Comparison of ENCODE assay signal across 1 cellular context in the genomic region with DNA sequence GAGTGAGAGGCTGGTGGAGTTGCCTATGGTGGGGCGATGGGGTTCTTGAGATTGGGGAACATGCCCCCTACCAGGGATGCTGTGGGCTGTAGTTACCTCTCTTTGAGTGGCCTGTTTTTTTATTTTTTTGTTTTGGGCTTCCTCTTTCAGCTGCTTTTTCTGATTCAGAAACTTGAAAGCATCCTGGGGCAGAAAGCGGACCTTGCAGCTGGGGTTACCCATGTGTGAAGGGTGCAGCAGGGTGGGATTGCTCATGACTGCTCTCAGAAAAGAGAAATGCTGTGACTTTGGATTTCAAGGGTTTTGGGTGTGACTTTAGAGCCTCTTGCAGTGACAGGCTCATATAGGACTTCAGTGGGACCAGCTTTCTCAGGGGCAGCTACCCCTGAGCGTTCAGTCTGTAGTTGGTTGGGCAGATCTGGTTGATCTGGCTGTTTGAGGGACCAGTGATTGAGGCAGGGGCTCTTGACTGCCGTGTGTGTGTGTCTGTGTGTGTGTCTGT.
TF ChIP-seq lines count a peak whose summit lies in the region.

No MANE protein-coding gene starts in this region.

TF ChIP-seq in GM12878, 131 proteins besides CTCF, POLR2A, EP300 and RAD21 (continues in another document):
- TF ChIP-seq NRF1 (conservative IDR thresholded peaks at IDR 0.05; ENCODE audit: low read depth, low read length) (no peak), CUX1 (IDR thresholded peaks at IDR 0.05; ENCODE audit: insufficient replicate concordance, low read depth, low read length) (peak; percentile 71), POLR2AphosphoS2 (IDR thresholded peaks at IDR 0.05; ENCODE audit: low read depth, low read length) (no peak; the same call in 1 of the 2 replicates), BRCA1 (IDR thresholded peaks at IDR 0.05; ENCODE audit: low read depth, low read length) (no peak), KDM1A (IDR thresholded peaks at IDR 0.05; ENCODE audit: borderline replicate concordance) (no peak), GABPA (IDR thresholded peaks at IDR 0.05; ENCODE audit: low read depth) (no peak), KLF5 (IDR thresholded peaks at IDR 0.05; ENCODE audit: partially characterized antibody) (no peak), EED (IDR thresholded peaks at IDR 0.05; ENCODE audit: low read depth) (no peak; the same call in 1 of the 2 replicates), PAX5 (IDR thresholded peaks at IDR 0.05; ENCODE audit: borderline replicate concordance, low read depth, low read length) (peak; percentile 100), NR2C2 (IDR thresholded peaks at IDR 0.05; ENCODE audit: borderline replicate concordance, control insufficient read depth, insufficient read length, low read depth) (no peak), BMI1 (IDR thresholded peaks at IDR 0.05; ENCODE audit: borderline replicate concordance) (no peak), IKZF1 (conservative IDR thresholded peaks at IDR 0.05) (peak; percentile 56; the same call in 1 of the 2 replicates), RELA (IDR thresholded peaks at IDR 0.05; ENCODE audit: borderline replicate concordance, partially characterized antibody) (no peak), MAX (IDR thresholded peaks at IDR 0.05; ENCODE audit: low read depth, low read length) (no peak), TARDBP (IDR thresholded peaks at IDR 0.05; ENCODE audit: borderline replicate concordance) (no peak), DPF2 (IDR thresholded peaks at IDR 0.05) (no peak), PML (IDR thresholded peaks at IDR 0.05; ENCODE audit: low read length) (no peak), SMAD1 (IDR thresholded peaks at IDR 0.05; ENCODE audit: low read depth, partially characterized antibody) (no peak), NFIC (IDR thresholded peaks at IDR 0.05; ENCODE audit: low read depth, low read length) (0 out of 2 replicates have a peak, but pooled peaks have one; percentile 41), MLLT1 (IDR thresholded peaks at IDR 0.05) (peak; percentile 27; the same call in 1 of the 2 replicates), SMAD5 (IDR thresholded peaks at IDR 0.05; ENCODE audit: low read depth) (no peak), HCFC1 (IDR thresholded peaks at IDR 0.05; ENCODE audit: low read length) (no peak), SUPT20H (IDR thresholded peaks at IDR 0.05; ENCODE audit: borderline replicate concordance, control insufficient read depth, low read depth, low read length) (no peak), SUZ12 (IDR thresholded peaks at IDR 0.05; ENCODE audit: unreplicated experiment) (no peak)
- TF ChIP-seq, protein P1, sequence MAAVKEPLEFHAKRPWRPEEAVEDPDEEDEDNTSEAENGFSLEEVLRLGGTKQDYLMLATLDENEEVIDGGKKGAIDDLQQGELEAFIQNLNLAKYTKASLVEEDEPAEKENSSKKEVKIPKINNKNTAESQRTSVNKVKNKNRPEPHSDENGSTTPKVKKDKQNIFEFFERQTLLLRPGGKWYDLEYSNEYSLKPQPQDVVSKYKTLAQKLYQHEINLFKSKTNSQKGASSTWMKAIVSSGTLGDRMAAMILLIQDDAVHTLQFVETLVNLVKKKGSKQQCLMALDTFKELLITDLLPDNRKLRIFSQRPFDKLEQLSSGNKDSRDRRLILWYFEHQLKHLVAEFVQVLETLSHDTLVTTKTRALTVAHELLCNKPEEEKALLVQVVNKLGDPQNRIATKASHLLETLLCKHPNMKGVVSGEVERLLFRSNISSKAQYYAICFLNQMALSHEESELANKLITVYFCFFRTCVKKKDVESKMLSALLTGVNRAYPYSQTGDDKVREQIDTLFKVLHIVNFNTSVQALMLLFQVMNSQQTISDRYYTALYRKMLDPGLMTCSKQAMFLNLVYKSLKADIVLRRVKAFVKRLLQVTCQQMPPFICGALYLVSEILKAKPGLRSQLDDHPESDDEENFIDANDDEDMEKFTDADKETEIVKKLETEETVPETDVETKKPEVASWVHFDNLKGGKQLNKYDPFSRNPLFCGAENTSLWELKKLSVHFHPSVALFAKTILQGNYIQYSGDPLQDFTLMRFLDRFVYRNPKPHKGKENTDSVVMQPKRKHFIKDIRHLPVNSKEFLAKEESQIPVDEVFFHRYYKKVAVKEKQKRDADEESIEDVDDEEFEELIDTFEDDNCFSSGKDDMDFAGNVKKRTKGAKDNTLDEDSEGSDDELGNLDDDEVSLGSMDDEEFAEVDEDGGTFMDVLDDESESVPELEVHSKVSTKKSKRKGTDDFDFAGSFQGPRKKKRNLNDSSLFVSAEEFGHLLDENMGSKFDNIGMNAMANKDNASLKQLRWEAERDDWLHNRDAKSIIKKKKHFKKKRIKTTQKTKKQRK (IDR thresholded peaks at IDR 0.05; ENCODE audit: low read depth, low read length): no peak
- TF ChIP-seq, protein P2, sequence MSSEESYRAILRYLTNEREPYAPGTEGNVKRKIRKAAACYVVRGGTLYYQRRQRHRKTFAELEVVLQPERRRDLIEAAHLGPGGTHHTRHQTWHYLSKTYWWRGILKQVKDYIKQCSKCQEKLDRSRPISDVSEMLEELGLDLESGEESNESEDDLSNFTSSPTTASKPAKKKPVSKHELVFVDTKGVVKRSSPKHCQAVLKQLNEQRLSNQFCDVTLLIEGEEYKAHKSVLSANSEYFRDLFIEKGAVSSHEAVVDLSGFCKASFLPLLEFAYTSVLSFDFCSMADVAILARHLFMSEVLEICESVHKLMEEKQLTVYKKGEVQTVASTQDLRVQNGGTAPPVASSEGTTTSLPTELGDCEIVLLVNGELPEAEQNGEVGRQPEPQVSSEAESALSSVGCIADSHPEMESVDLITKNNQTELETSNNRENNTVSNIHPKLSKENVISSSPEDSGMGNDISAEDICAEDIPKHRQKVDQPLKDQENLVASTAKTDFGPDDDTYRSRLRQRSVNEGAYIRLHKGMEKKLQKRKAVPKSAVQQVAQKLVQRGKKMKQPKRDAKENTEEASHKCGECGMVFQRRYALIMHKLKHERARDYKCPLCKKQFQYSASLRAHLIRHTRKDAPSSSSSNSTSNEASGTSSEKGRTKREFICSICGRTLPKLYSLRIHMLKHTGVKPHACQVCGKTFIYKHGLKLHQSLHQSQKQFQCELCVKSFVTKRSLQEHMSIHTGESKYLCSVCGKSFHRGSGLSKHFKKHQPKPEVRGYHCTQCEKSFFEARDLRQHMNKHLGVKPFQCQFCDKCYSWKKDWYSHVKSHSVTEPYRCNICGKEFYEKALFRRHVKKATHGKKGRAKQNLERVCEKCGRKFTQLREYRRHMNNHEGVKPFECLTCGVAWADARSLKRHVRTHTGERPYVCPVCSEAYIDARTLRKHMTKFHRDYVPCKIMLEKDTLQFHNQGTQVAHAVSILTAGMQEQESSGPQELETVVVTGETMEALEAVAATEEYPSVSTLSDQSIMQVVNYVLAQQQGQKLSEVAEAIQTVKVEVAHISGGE (CRISPR knock-in tag; IDR thresholded peaks at IDR 0.05): no peak
- TF ChIP-seq, protein P3, sequence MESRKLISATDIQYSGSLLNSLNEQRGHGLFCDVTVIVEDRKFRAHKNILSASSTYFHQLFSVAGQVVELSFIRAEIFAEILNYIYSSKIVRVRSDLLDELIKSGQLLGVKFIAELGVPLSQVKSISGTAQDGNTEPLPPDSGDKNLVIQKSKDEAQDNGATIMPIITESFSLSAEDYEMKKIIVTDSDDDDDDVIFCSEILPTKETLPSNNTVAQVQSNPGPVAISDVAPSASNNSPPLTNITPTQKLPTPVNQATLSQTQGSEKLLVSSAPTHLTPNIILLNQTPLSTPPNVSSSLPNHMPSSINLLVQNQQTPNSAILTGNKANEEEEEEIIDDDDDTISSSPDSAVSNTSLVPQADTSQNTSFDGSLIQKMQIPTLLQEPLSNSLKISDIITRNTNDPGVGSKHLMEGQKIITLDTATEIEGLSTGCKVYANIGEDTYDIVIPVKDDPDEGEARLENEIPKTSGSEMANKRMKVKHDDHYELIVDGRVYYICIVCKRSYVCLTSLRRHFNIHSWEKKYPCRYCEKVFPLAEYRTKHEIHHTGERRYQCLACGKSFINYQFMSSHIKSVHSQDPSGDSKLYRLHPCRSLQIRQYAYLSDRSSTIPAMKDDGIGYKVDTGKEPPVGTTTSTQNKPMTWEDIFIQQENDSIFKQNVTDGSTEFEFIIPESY (IDR thresholded peaks at IDR 0.05): no peak
- TF ChIP-seq, protein P4, sequence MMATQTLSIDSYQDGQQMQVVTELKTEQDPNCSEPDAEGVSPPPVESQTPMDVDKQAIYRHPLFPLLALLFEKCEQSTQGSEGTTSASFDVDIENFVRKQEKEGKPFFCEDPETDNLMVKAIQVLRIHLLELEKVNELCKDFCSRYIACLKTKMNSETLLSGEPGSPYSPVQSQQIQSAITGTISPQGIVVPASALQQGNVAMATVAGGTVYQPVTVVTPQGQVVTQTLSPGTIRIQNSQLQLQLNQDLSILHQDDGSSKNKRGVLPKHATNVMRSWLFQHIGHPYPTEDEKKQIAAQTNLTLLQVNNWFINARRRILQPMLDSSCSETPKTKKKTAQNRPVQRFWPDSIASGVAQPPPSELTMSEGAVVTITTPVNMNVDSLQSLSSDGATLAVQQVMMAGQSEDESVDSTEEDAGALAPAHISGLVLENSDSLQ (IDR thresholded peaks at IDR 0.05): peak; percentile 38; the same call in 1 of the 2 replicates
- TF ChIP-seq, protein P5, sequence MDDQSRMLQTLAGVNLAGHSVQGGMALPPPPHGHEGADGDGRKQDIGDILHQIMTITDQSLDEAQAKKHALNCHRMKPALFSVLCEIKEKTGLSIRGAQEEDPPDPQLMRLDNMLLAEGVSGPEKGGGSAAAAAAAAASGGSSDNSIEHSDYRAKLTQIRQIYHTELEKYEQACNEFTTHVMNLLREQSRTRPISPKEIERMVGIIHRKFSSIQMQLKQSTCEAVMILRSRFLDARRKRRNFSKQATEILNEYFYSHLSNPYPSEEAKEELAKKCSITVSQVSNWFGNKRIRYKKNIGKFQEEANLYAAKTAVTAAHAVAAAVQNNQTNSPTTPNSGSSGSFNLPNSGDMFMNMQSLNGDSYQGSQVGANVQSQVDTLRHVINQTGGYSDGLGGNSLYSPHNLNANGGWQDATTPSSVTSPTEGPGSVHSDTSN (IDR thresholded peaks at IDR 0.05; ENCODE audit: insufficient replicate concordance, low read depth, low read length): no peak
